In genomic region chr1:25905680-25906643, GRCh38 we compare ENCODE assay signal across 8 cellular contexts. TPM values are rescaled to one million over a fixed set of nuclear protein-coding genes. Genes with fewer than 3 reads are reported as not detected.
A peak's percentile ranks its signal among the peaks of the same experiment; 100 is the strongest.
DNase-seq lines count a peak whose midpoint lies in the region; ATAC-seq and TF ChIP-seq lines count a peak whose summit lies in the region.

STMN1 (minus strand) TSS chr1:25906419; CDS start chr1:25904676, 1,743 bp downstream.

- H3K9ac ChIP-seq in Loucy (ENCODE audit: low read depth, low read length, poor library complexity, severe bottlenecking) (peak within 1 kb of the TSS; percentile 85), neural progenitor cell (peak within 1 kb of the TSS; percentile 67)

- DNase-seq in ELF-1 (ENCODE audit: low read depth, low spot score) (peak; percentile 97), GM23338 (ENCODE audit: low spot score) (peak; percentile 98), SHP77 treated with DMSO at 0.1 percent for 48 hours (lab: John Stamatoyannopoulos, UW) (peak; percentile 73), activated gamma-delta T cell treated with Interleukin-2 at 50 U/mL for 16 hours (peak; percentile 89), fibroblast of villous mesenchyme (ENCODE audit: low read depth) (peak; percentile 85), neural progenitor cell (ENCODE audit: low spot score) (peak; percentile 98), stromal cell of bone marrow (ENCODE audit: low read depth) (peak; percentile 73)

- H3K4me1 ChIP-seq in GM23338 (ENCODE audit: insufficient read depth) (peaks cover 22% of the 10 kb centered on the region), Loucy (ENCODE audit: insufficient read depth, low read length, poor library complexity, severe bottlenecking) (peaks cover 42% of the 10 kb centered on the region), neural progenitor cell (peaks cover 38% of the 10 kb centered on the region)

- H4K20me1 ChIP-seq in GM23338 (replicated peaks; ENCODE audit: insufficient read depth) (peaks cover 21% of the 10 kb centered on the region), Loucy (ENCODE audit: insufficient read depth, low read length, poor library complexity, severe bottlenecking) (peaks cover 43% of the 10 kb centered on the region), neural progenitor cell (ENCODE audit: low read depth) (peaks cover 43% of the 10 kb centered on the region)

- H3K4me2 ChIP-seq in GM23338 (peak within 1 kb of the TSS; percentile 99), Loucy (ENCODE audit: low read depth, low read length, poor library complexity, severe bottlenecking) (peak within 1 kb of the TSS; percentile 92), neural progenitor cell (peak within 1 kb of the TSS; percentile 88)

- H3K27me3 Mint-ChIP-seq in GM23338 (ENCODE audit: insufficient read depth, low read depth, poor library complexity) (peaks cover 9% of the 10 kb centered on the region), neural progenitor cell (ENCODE audit: insufficient read depth, low read depth) (peaks cover 5% of the 10 kb centered on the region)

- H3K4me3 Mint-ChIP-seq in GM23338 = peak within 1 kb of the TSS; percentile 95
- peak within 1 kb of the TSS; percentile 94 for H3K4me3 Mint-ChIP-seq in neural progenitor cell

- peak within 1 kb of the TSS; percentile 91 for H2AFZ ChIP-seq in GM23338
- peak within 1 kb of the TSS; percentile 97 for H2AFZ ChIP-seq in Loucy (ENCODE audit: low read length)
- H2AFZ ChIP-seq in neural progenitor cell (replicated peaks) = peak within 1 kb of the TSS; percentile 65

- no peaks in the 10 kb centered on the region for H3K9me3 ChIP-seq in Loucy (ENCODE audit: insufficient read depth, low read depth, low read length)
- H3K9me3 ChIP-seq in neural progenitor cell (ENCODE audit: low read depth) = no peaks in the 10 kb centered on the region

- H3K9me3 Mint-ChIP-seq in GM23338 (no peaks in the 10 kb centered on the region), neural progenitor cell (peaks cover 5% of the 10 kb centered on the region)

- H3K27me3 ChIP-seq in GM23338 (ENCODE audit: insufficient read depth) (no peaks in the 10 kb centered on the region), Loucy (ENCODE audit: insufficient read depth, low read length, poor library complexity, severe bottlenecking) (peaks cover 5% of the 10 kb centered on the region), neural progenitor cell (no peaks in the 10 kb centered on the region)

- peaks cover 29% of the 10 kb centered on the region for H3K36me3 ChIP-seq in GM23338 (ENCODE audit: insufficient read depth)
- H3K36me3 ChIP-seq in Loucy (ENCODE audit: insufficient read depth, low read length) = peaks cover 36% of the 10 kb centered on the region
- peaks cover 23% of the 10 kb centered on the region for H3K36me3 ChIP-seq in neural progenitor cell

- peaks cover 44% of the 10 kb centered on the region for H3K79me2 ChIP-seq in GM23338 (replicated peaks; ENCODE audit: insufficient read depth)
- H3K79me2 ChIP-seq in Loucy (ENCODE audit: insufficient read depth, low read length) = peaks cover 52% of the 10 kb centered on the region
- H3K79me2 ChIP-seq in neural progenitor cell (ENCODE audit: low read depth) = peaks cover 44% of the 10 kb centered on the region

- H3K4me1 Mint-ChIP-seq in GM23338 (peaks cover 27% of the 10 kb centered on the region), neural progenitor cell (peaks cover 48% of the 10 kb centered on the region)

- peak within 1 kb of the TSS; percentile 96 for H3K4me3 ChIP-seq in GM23338
- peak within 1 kb of the TSS; percentile 97 for H3K4me3 ChIP-seq in Loucy (ENCODE audit: low read length, poor library complexity, severe bottlenecking)
- H3K4me3 ChIP-seq in fibroblast of villous mesenchyme (ENCODE audit: low read depth, low read length) = peak within 1 kb of the TSS; percentile 83
- peak within 1 kb of the TSS; percentile 90 for H3K4me3 ChIP-seq in neural progenitor cell

- H3K27ac Mint-ChIP-seq in GM23338 (peak within 1 kb of the TSS; percentile 94), neural progenitor cell (peak within 1 kb of the TSS; percentile 95)

- H3K36me3 Mint-ChIP-seq in GM23338 (ENCODE audit: low read depth) (peaks cover 41% of the 10 kb centered on the region), neural progenitor cell (peaks cover 26% of the 10 kb centered on the region)

- H3K9me2 ChIP-seq in GM23338 (ENCODE audit: insufficient read depth) (no peaks in the 10 kb centered on the region), Loucy (replicated peaks; ENCODE audit: low read depth, low read length) (no peaks in the 10 kb centered on the region)

- H3K27ac ChIP-seq in GM23338 (ENCODE audit: low read depth) = peak within 1 kb of the TSS; percentile 95
- peak within 1 kb of the TSS; percentile 90 for H3K27ac ChIP-seq in neural progenitor cell

- peak; percentile 86 for ATAC-seq in GM23338

- TF ChIP-seq CTCF in GM23338 (conservative IDR thresholded peaks at IDR 0.05; ENCODE audit: low read depth in 2 of 2) (no peak), Loucy (conservative IDR thresholded peaks at IDR 0.05; ENCODE audit: low read length) (no peak), fibroblast of villous mesenchyme (IDR thresholded peaks at IDR 0.05; ENCODE audit: insufficient read depth, low read depth, low read length) (no peak), neural progenitor cell (IDR thresholded peaks at IDR 0.05) (no peak)

- peaks cover 11% of the 10 kb centered on the region for H3F3A ChIP-seq in GM23338 (replicated peaks; ENCODE audit: low read depth)
- H3F3A ChIP-seq in Loucy (ENCODE audit: low read depth) = no peaks in the 10 kb centered on the region
- H3F3A ChIP-seq in neural progenitor cell (ENCODE audit: low read depth) = peaks cover 53% of the 10 kb centered on the region

TF ChIP-seq in GM23338, 12 proteins besides CTCF, POLR2A, EP300 and RAD21:
- TF ChIP-seq CREB1 (CRISPR knock-in tag; IDR thresholded peaks at IDR 0.05; ENCODE audit: low read depth) (peak; percentile 80), POLR2AphosphoS5 (IDR thresholded peaks at IDR 0.05; ENCODE audit: low read depth) (peak; percentile 99), ETS1 (IDR thresholded peaks at IDR 0.05) (peak; percentile 73), JUNB (IDR thresholded peaks at IDR 0.05; ENCODE audit: unreplicated experiment) (no peak)

RNA-seq across cellular contexts. Expression of gene STMN1, which starts in this region (rescaled TPM):
- 227 and 271 TPM in 2 replicates for total RNA-seq in GM23338 (2014; rRNA removed; shearing (Covaris generic))
- 1,567 and 1,890 TPM in 2 replicates for polyA plus RNA-seq in GM23338 (2016; fragmentation: Nextera tagmentation; extraction: Ambion mirVana)
- 85.9 and 99.9 TPM in 2 replicates for total RNA-seq in fibroblast of villous mesenchyme
- 356 and 519 TPM in 2 replicates for total RNA-seq in neural progenitor cell (ENCODE audit: low replicate concordance)

Comparison
In these comparisons a context has a peak if more than half of its experiments do, and no peak if none do; other contexts are left out.
1. Peak in every context shown above with its lines: DNase-seq, ATAC-seq, H3K4me3 ChIP-seq and H3K27ac ChIP-seq.